ENCODE assay signal across 1 cellular context in genomic region chr17:39653662-39654331, GRCh38.
TF ChIP-seq lines count a peak whose summit lies in the region.

No MANE protein-coding gene starts in this region.

TF ChIP-seq in HepG2, 621 proteins besides CTCF, POLR2A, EP300 and RAD21 (continued from another document and continues in another):
- TF ChIP-seq, protein P1, sequence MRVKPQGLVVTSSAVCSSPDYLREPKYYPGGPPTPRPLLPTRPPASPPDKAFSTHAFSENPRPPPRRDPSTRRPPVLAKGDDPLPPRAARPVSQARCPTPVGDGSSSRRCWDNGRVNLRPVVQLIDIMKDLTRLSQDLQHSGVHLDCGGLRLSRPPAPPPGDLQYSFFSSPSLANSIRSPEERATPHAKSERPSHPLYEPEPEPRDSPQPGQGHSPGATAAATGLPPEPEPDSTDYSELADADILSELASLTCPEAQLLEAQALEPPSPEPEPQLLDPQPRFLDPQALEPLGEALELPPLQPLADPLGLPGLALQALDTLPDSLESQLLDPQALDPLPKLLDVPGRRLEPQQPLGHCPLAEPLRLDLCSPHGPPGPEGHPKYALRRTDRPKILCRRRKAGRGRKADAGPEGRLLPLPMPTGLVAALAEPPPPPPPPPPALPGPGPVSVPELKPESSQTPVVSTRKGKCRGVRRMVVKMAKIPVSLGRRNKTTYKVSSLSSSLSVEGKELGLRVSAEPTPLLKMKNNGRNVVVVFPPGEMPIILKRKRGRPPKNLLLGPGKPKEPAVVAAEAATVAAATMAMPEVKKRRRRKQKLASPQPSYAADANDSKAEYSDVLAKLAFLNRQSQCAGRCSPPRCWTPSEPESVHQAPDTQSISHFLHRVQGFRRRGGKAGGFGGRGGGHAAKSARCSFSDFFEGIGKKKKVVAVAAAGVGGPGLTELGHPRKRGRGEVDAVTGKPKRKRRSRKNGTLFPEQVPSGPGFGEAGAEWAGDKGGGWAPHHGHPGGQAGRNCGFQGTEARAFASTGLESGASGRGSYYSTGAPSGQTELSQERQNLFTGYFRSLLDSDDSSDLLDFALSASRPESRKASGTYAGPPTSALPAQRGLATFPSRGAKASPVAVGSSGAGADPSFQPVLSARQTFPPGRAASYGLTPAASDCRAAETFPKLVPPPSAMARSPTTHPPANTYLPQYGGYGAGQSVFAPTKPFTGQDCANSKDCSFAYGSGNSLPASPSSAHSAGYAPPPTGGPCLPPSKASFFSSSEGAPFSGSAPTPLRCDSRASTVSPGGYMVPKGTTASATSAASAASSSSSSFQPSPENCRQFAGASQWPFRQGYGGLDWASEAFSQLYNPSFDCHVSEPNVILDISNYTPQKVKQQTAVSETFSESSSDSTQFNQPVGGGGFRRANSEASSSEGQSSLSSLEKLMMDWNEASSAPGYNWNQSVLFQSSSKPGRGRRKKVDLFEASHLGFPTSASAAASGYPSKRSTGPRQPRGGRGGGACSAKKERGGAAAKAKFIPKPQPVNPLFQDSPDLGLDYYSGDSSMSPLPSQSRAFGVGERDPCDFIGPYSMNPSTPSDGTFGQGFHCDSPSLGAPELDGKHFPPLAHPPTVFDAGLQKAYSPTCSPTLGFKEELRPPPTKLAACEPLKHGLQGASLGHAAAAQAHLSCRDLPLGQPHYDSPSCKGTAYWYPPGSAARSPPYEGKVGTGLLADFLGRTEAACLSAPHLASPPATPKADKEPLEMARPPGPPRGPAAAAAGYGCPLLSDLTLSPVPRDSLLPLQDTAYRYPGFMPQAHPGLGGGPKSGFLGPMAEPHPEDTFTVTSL (CRISPR knock-in tag; IDR thresholded peaks at IDR 0.05; ENCODE audit: borderline replicate concordance), result no peak
- TF ChIP-seq, protein P2, sequence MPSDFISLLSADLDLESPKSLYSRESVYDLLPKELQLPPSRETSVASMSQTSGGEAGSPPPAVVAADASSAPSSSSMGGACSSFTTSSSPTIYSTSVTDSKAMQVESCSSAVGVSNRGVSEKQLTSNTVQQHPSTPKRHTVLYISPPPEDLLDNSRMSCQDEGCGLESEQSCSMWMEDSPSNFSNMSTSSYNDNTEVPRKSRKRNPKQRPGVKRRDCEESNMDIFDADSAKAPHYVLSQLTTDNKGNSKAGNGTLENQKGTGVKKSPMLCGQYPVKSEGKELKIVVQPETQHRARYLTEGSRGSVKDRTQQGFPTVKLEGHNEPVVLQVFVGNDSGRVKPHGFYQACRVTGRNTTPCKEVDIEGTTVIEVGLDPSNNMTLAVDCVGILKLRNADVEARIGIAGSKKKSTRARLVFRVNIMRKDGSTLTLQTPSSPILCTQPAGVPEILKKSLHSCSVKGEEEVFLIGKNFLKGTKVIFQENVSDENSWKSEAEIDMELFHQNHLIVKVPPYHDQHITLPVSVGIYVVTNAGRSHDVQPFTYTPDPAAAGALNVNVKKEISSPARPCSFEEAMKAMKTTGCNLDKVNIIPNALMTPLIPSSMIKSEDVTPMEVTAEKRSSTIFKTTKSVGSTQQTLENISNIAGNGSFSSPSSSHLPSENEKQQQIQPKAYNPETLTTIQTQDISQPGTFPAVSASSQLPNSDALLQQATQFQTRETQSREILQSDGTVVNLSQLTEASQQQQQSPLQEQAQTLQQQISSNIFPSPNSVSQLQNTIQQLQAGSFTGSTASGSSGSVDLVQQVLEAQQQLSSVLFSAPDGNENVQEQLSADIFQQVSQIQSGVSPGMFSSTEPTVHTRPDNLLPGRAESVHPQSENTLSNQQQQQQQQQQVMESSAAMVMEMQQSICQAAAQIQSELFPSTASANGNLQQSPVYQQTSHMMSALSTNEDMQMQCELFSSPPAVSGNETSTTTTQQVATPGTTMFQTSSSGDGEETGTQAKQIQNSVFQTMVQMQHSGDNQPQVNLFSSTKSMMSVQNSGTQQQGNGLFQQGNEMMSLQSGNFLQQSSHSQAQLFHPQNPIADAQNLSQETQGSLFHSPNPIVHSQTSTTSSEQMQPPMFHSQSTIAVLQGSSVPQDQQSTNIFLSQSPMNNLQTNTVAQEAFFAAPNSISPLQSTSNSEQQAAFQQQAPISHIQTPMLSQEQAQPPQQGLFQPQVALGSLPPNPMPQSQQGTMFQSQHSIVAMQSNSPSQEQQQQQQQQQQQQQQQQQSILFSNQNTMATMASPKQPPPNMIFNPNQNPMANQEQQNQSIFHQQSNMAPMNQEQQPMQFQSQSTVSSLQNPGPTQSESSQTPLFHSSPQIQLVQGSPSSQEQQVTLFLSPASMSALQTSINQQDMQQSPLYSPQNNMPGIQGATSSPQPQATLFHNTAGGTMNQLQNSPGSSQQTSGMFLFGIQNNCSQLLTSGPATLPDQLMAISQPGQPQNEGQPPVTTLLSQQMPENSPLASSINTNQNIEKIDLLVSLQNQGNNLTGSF (CRISPR knock-in tag; IDR thresholded peaks at IDR 0.05), result no peak
- no peak for TF ChIP-seq TSC22D2 (CRISPR knock-in tag; IDR thresholded peaks at IDR 0.05; ENCODE audit: borderline replicate concordance)
- peak; percentile 40; the same call in 1 of the 2 replicates for TF ChIP-seq MED1 (CRISPR knock-in tag; IDR thresholded peaks at IDR 0.05)
- TF ChIP-seq ZBTB7A (CRISPR knock-in tag; IDR thresholded peaks at IDR 0.05), result peak; percentile 60; the same call in 1 of the 2 replicates
- TF ChIP-seq CREBL2 (CRISPR knock-in tag; IDR thresholded peaks at IDR 0.05; ENCODE audit: borderline replicate concordance), result no peak
- TF ChIP-seq, protein P3, sequence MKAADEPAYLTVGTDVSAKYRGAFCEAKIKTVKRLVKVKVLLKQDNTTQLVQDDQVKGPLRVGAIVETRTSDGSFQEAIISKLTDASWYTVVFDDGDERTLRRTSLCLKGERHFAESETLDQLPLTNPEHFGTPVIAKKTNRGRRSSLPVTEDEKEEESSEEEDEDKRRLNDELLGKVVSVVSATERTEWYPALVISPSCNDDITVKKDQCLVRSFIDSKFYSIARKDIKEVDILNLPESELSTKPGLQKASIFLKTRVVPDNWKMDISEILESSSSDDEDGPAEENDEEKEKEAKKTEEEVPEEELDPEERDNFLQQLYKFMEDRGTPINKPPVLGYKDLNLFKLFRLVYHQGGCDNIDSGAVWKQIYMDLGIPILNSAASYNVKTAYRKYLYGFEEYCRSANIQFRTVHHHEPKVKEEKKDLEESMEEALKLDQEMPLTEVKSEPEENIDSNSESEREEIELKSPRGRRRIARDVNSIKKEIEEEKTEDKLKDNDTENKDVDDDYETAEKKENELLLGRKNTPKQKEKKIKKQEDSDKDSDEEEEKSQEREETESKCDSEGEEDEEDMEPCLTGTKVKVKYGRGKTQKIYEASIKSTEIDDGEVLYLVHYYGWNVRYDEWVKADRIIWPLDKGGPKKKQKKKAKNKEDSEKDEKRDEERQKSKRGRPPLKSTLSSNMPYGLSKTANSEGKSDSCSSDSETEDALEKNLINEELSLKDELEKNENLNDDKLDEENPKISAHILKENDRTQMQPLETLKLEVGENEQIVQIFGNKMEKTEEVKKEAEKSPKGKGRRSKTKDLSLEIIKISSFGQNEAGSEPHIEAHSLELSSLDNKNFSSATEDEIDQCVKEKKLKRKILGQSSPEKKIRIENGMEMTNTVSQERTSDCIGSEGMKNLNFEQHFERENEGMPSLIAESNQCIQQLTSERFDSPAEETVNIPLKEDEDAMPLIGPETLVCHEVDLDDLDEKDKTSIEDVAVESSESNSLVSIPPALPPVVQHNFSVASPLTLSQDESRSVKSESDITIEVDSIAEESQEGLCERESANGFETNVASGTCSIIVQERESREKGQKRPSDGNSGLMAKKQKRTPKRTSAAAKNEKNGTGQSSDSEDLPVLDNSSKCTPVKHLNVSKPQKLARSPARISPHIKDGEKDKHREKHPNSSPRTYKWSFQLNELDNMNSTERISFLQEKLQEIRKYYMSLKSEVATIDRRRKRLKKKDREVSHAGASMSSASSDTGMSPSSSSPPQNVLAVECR (CRISPR knock-in tag; IDR thresholded peaks at IDR 0.05; ENCODE audit: borderline replicate concordance), result no peak; the same call in 1 of the 2 replicates
- TF ChIP-seq HOXA3 (CRISPR knock-in tag; IDR thresholded peaks at IDR 0.05), result peak; percentile 49; the same call in 1 of the 2 replicates
- TF ChIP-seq STAG1 (CRISPR knock-in tag; IDR thresholded peaks at IDR 0.05), result peak; percentile 59
- no peak for TF ChIP-seq RFXANK (CRISPR knock-in tag; IDR thresholded peaks at IDR 0.05)
- TF ChIP-seq NFE2 (CRISPR knock-in tag; IDR thresholded peaks at IDR 0.05), result 0 out of 2 replicates have a peak, but pooled peaks have one; percentile 2
- no peak for TF ChIP-seq PCBP1 (IDR thresholded peaks at IDR 0.05; ENCODE audit: borderline replicate concordance, low read depth, low read length)
- TF ChIP-seq ZNF709 (CRISPR knock-in tag; IDR thresholded peaks at IDR 0.05), result no peak
- peak; percentile 82 to 84 for TF ChIP-seq NR2F1 (CRISPR knock-in tag; IDR thresholded peaks at IDR 0.05)
- TF ChIP-seq ZNF496 (CRISPR knock-in tag; IDR thresholded peaks at IDR 0.05; ENCODE audit: insufficient replicate concordance), result no peak
- no peak for TF ChIP-seq ARHGAP35 (CRISPR knock-in tag; IDR thresholded peaks at IDR 0.05; ENCODE audit: borderline replicate concordance)
- no peak for TF ChIP-seq ZNF256 (CRISPR knock-in tag; conservative IDR thresholded peaks at IDR 0.05)
- TF ChIP-seq, protein P4, sequence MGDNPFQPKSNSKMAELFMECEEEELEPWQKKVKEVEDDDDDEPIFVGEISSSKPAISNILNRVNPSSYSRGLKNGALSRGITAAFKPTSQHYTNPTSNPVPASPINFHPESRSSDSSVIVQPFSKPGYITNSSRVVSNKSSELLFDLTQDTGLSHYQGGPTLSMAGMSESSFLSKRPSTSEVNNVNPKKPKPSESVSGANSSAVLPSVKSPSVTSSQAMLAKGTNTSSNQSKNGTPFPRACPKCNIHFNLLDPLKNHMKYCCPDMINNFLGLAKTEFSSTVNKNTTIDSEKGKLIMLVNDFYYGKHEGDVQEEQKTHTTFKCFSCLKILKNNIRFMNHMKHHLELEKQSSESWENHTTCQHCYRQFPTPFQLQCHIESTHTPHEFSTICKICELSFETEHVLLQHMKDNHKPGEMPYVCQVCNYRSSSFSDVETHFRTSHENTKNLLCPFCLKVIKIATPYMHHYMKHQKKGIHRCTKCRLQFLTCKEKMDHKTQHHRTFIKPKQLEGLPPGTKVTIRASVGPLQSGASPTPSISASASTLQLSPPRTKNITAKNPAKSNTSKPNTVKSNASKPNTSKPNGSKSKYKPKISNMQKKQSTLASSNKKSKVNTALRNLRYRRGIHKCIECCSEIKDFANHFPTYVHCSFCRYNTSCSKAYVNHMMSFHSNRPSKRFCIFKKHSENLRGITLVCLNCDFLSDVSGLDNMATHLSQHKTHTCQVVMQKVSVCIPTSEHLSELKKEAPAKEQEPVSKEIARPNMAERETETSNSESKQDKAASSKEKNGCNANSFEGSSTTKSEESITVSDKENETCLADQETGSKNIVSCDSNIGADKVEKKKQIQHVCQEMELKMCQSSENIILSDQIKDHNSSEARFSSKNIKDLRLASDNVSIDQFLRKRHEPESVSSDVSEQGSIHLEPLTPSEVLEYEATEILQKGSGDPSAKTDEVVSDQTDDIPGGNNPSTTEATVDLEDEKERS (CRISPR knock-in tag; IDR thresholded peaks at IDR 0.05), result no peak
- peak; percentile 64; the same call in 1 of the 2 replicates for TF ChIP-seq CHD4 (IDR thresholded peaks at IDR 0.05; ENCODE audit: borderline replicate concordance, low read length)
- no peak for TF ChIP-seq BCL6 (CRISPR knock-in tag; IDR thresholded peaks at IDR 0.05)
- TF ChIP-seq, protein P5, sequence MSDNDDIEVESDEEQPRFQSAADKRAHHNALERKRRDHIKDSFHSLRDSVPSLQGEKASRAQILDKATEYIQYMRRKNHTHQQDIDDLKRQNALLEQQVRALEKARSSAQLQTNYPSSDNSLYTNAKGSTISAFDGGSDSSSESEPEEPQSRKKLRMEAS (IDR thresholded peaks at IDR 0.05), result no peak
- no peak for TF ChIP-seq ZNF678 (CRISPR knock-in tag; IDR thresholded peaks at IDR 0.05)
- no peak for TF ChIP-seq KMT2B (CRISPR knock-in tag; IDR thresholded peaks at IDR 0.05)
- no peak for TF ChIP-seq CCAR2 (optimal IDR thresholded peaks at IDR 0.05; ENCODE audit: low read depth, low read length)
- TF ChIP-seq MTA1 (CRISPR knock-in tag; IDR thresholded peaks at IDR 0.05; ENCODE audit: borderline replicate concordance), result no peak
- TF ChIP-seq NCOA1 (CRISPR knock-in tag; IDR thresholded peaks at IDR 0.05), result no peak
- no peak for TF ChIP-seq NFIB (CRISPR knock-in tag; IDR thresholded peaks at IDR 0.05; ENCODE audit: borderline replicate concordance)
- TF ChIP-seq SAP130 (CRISPR knock-in tag; IDR thresholded peaks at IDR 0.05; ENCODE audit: low read depth), result peak; percentile 72
- TF ChIP-seq POLR2AphosphoS2 (IDR thresholded peaks at IDR 0.05; ENCODE audit: low read depth, low read length), result no peak
- TF ChIP-seq ZNF629 (CRISPR knock-in tag; conservative IDR thresholded peaks at IDR 0.05), result peak; percentile 97
- no peak for TF ChIP-seq ZFP36 (IDR thresholded peaks at IDR 0.05; ENCODE audit: borderline replicate concordance, low read depth, low read length, partially characterized antibody)
- TF ChIP-seq ZNF747 (CRISPR knock-in tag; IDR thresholded peaks at IDR 0.05; ENCODE audit: borderline replicate concordance), result no peak
- peak; percentile 88 for TF ChIP-seq HNF4A (CRISPR knock-in tag; IDR thresholded peaks at IDR 0.05)
- TF ChIP-seq ZNF547 (CRISPR knock-in tag; IDR thresholded peaks at IDR 0.05), result no peak
- no peak for TF ChIP-seq NR3C1 (CRISPR knock-in tag; IDR thresholded peaks at IDR 0.05)
- no peak for TF ChIP-seq ATF7 (IDR thresholded peaks at IDR 0.05)
- 0 out of 2 replicates have a peak, but pooled peaks have one; percentile 47 for TF ChIP-seq ATF7 (CRISPR knock-in tag; IDR thresholded peaks at IDR 0.05)
- TF ChIP-seq HES4 (CRISPR knock-in tag; IDR thresholded peaks at IDR 0.05; ENCODE audit: borderline replicate concordance), result no peak
- no peak for TF ChIP-seq ZNF326 (CRISPR knock-in tag; IDR thresholded peaks at IDR 0.05; ENCODE audit: borderline replicate concordance)
- TF ChIP-seq NONO (IDR thresholded peaks at IDR 0.05), result no peak
- TF ChIP-seq NONO (CRISPR knock-in tag; conservative IDR thresholded peaks at IDR 0.05), result no peak; the same call in 1 of the 2 replicates
- no peak for TF ChIP-seq EHMT2 (IDR thresholded peaks at IDR 0.05; ENCODE audit: borderline replicate concordance, low read depth, low read length)
- TF ChIP-seq ZNF574 (CRISPR knock-in tag; IDR thresholded peaks at IDR 0.05), result peak; percentile 54
- no peak for TF ChIP-seq HMGA1 (CRISPR knock-in tag; conservative IDR thresholded peaks at IDR 0.05)
- TF ChIP-seq ZNF317 (CRISPR knock-in tag; IDR thresholded peaks at IDR 0.05), result no peak
